26 cellular contexts compared by ENCODE assay signal in the genomic region with DNA sequence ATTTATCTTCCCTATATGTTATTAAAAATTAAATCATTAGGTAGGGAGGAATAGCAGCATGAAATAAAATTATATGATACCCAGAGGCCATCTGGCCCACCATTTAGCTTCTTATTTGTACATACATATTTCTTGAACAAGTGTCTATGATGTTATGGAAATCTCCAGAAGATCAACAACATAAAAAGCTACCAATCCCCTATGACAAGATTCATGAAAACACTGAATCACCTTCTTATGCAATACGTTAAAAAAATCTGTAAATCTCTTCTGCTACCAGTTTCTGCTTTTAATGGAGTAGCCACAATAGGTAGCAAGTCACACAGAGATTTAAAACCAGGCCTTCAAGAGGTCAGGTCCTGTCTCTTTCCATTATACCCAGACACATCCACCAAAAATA.
DNase-seq lines count a peak whose midpoint lies in the region; ATAC-seq lines count a peak whose summit lies in the region.
"Had no signal": no experiment of that assay in that cellular context is flagged by ENCODE, and none has a peak within 500 bp of the region (broad histone marks: within the 10 kb centered on the region; RNA-seq: fewer than 3 reads in every experiment).

No MANE protein-coding gene starts in this region.

- H3K4me1 ChIP-seq in subcutaneous abdominal adipose tissue (ENCODE audit: control insufficient read depth in 5 of 5, insufficient read depth in 5 of 5, low read length in 5 of 5), result peaks cover 0 to 8% (median 4%) of the 10 kb centered on the region in 5 donors
- H3K4me1 ChIP-seq: A549, Caco-2, SJCRH30 had no signal

- H3K4me3 ChIP-seq in subcutaneous abdominal adipose tissue (ENCODE audit: low read depth in 1 of 5, low read length in 5 of 5), result no peak overlapping the region
- H3K4me3 ChIP-seq: A549, GM12878, SJCRH30 had no signal

- H3K9ac ChIP-seq in subcutaneous abdominal adipose tissue (ENCODE audit: low read length in 5 of 5), result no peak overlapping the region

- ATAC-seq in GM18867 (IDR thresholded peaks at IDR 0.05; ENCODE audit: unreplicated experiment) (no peak), HG02970 (IDR thresholded peaks at IDR 0.05; ENCODE audit: low FRiP score, unreplicated experiment) (no peak)
- ATAC-seq: A549; CD8-positive, alpha-beta T cell; GM12878; HCT116; PC-3; Right ventricle myocardium inferior; SK-N-SH treated with all-trans-retinoic acid at 6 μM for 48 hours had no signal

- no peaks in the 10 kb centered on the region for H3K9me3 ChIP-seq in subcutaneous abdominal adipose tissue (ENCODE audit: control insufficient read depth in 5 of 5, low read length in 5 of 5)
- H3K9me3 ChIP-seq: A549, Caco-2, SJCRH30 had no signal

- peak overlapping the region; percentile 70 for H3K27ac ChIP-seq in subcutaneous abdominal adipose tissue (ENCODE audit: low read depth, low read length)
- H3K27ac ChIP-seq: A549, C4-2B, SJCRH30 had no signal

- DNase-seq in GM03348 (ENCODE audit: low spot score), result peak; percentile 22
- peak; percentile 66 for DNase-seq in amniotic epithelial cell (ENCODE audit: low read depth)
- DNase-seq in fibroblast of peridontal ligament (ENCODE audit: extremely low read depth), result peak; percentile 2
- no peak for DNase-seq in activated T-cell treated with anti-CD3 and anti-CD28 coated beads for 4 hours
- DNase-seq: Caco-2; CD8-positive, alpha-beta T cell; Karpas-422; MV-4-11; NCI-H1105; NCI-H1436 treated with DMSO at 0.1 percent for 48 hours; NCI-H187 treated with DMSO at 0.1 percent for 48 hours; NCI-H2171 treated with DMSO at 0.1 percent for 48 hours; NCI-H345; NCI-H510A treated with DMSO at 0.1 percent for 48 hours; NCI-H748 treated with DMSO at 0.1 percent for 48 hours; PC-3; SJCRH30 had no signal

- no peaks in the 10 kb centered on the region for H3K36me3 ChIP-seq in subcutaneous abdominal adipose tissue (ENCODE audit: control insufficient read depth in 5 of 5, insufficient read depth in 5 of 5, low read length in 5 of 5)
- H3K36me3 ChIP-seq: SJCRH30 had no signal

- H3K27me3 ChIP-seq in subcutaneous abdominal adipose tissue (ENCODE audit: control insufficient read depth in 5 of 5, insufficient read depth in 4 of 5, low read length in 5 of 5), result no peaks in the 10 kb centered on the region
- H3K27me3 ChIP-seq: SJCRH30 had no signal
